In genomic region chr5:1513326-1514026, GRCh38 we compare ENCODE assay signal across 16 cellular contexts. TPM values are rescaled to one million over a fixed set of nuclear protein-coding genes. Genes with fewer than 3 reads are reported as not detected.
DNase-seq lines count a peak whose midpoint lies in the region; ATAC-seq, FAIRE-seq and TF ChIP-seq lines count a peak whose summit lies in the region.
"Had no signal": no experiment of that assay in that cellular context is flagged by ENCODE, and none has a peak within 500 bp of the region (broad histone marks: within the 10 kb centered on the region; RNA-seq: fewer than 3 reads in every experiment).

No MANE protein-coding gene starts in this region.

- TF ChIP-seq CTCF in K562 (IDR thresholded peaks at IDR 0.05 in 2 of 3, conservative IDR thresholded peaks at IDR 0.05 in 1 of 3; ENCODE audit: insufficient read depth in 2 of 3, low read depth in 1 of 3, low read length in 3 of 3), result no peak
- no peak for TF ChIP-seq CTCF in lower lobe of right lung (IDR thresholded peaks at IDR 0.05)

- H3K27ac ChIP-seq in K562 (ENCODE audit: extremely low read depth, low read depth, low read length), result no peak overlapping the region
- H3K27ac ChIP-seq in lower lobe of right lung, result peak overlapping the region; percentile 36
- H3K27ac ChIP-seq: 22Rv1 had no signal

- no peaks in the 10 kb centered on the region for H3K9me3 Mint-ChIP-seq in T-helper 2 cell treated with Interferon-gamma antibody and Interleukin-4, amounts not matched to agents 5 μg/mL and 100 μg/mL, for 36 hours

- no peak overlapping the region for H2AFZ ChIP-seq in K562 (ENCODE audit: low read depth, low read length)
- H2AFZ ChIP-seq: PC-9 had no signal

- no peak overlapping the region for H3K4me2 ChIP-seq in K562 (ENCODE audit: insufficient read depth, low read length)

- in situ Hi-C loops in K562 (cut with MboI), result no loop called here

- no peak for ATAC-seq in K562
- no peak for ATAC-seq in lower lobe of right lung
- no peak for ATAC-seq in stimulated activated naive CD8-positive, alpha-beta T cell treated with anti-CD3 and anti-CD28 coated beads, Interleukin-15, Interleukin-2, amounts not matched to agents 100 U/mL and 50 U/mL, for 24 hours
- ATAC-seq in HG02884 (IDR thresholded peaks at IDR 0.05; ENCODE audit: unreplicated experiment), result no peak

- TF ChIP-seq EP300 in K562 (IDR thresholded peaks at IDR 0.05; ENCODE audit: low read length), result no peak

- no peak for DNase-seq in T-helper 2 cell treated with Interferon-gamma antibody and Interleukin-4, amounts not matched to agents 5 μg/mL and 100 μg/mL, for 36 hours (ENCODE audit: low spot score)
- DNase-seq in T-helper 2 cell (no peak), K562 (ENCODE audit: extremely low read depth in 1 of 4, low spot score in 3 of 4) (no peak), lower lobe of right lung (peak; percentile 49), H7 (no peak), superior temporal gyrus (ENCODE audit: extremely low spot score) (no peak)
- peak; percentile 3 for DNase-seq in stimulated activated naive CD8-positive, alpha-beta T cell treated with anti-CD3 and anti-CD28 coated beads, Interleukin-15, Interleukin-2, amounts not matched to agents 100 U/mL and 50 U/mL, for 24 hours
- DNase-seq: DMS153, midbrain, NCI-H2081 treated with DMSO at 0.1 percent for 48 hours, PC-9, T-helper 9 cell had no signal

- CTCF ChIA-PET in K562 (lab: Yijun Ruan, JAX; ENCODE audit: low intra/inter-chr PET ratio), result no interaction called here

- H3K4me3 ChIP-seq in K562, result no peak overlapping the region
- no peak overlapping the region for H3K4me3 ChIP-seq in lower lobe of right lung
- H3K4me3 ChIP-seq in H7 (ENCODE audit: insufficient read depth, low read depth, low read length), result no peak overlapping the region
- H3K4me3 ChIP-seq: PC-9 had no signal

- peaks cover 6% of the 10 kb centered on the region for H3K9me1 ChIP-seq in K562 (ENCODE audit: control insufficient read depth, insufficient read depth, low read length)

- H3K36me3 ChIP-seq in K562 (ENCODE audit: control insufficient read depth, insufficient read depth, low read length) (no peaks in the 10 kb centered on the region; the same call in 1 of the 3 replicates), lower lobe of right lung (peaks cover 73% of the 10 kb centered on the region), H7 (replicated peaks; ENCODE audit: control insufficient read depth, insufficient read depth, low read length) (peaks cover 9% of the 10 kb centered on the region)

- intact Hi-C loops in K562 (cut with micrococcal nuclease) (no loop called here), lower lobe of right lung (cut with DNase I) (no loop called here)

- H3K4me3 Mint-ChIP-seq in T-helper 2 cell treated with Interferon-gamma antibody and Interleukin-4, amounts not matched to agents 5 μg/mL and 100 μg/mL, for 36 hours, result no peak overlapping the region

- TF ChIP-seq RAD21 in K562 (CRISPR knock-in tag; conservative IDR thresholded peaks at IDR 0.05 in 1 of 2, IDR thresholded peaks at IDR 0.05 in 1 of 2), result no peak

- FAIRE-seq in K562 (lab: Jason Lieb, UNC), result no peak
- FAIRE-seq: astrocyte, GM12891 had no signal

- no peak for TF ChIP-seq POLR2A in K562 (conservative IDR thresholded peaks at IDR 0.05)

- no peak overlapping the region for H3K9ac ChIP-seq in K562 (ENCODE audit: insufficient read depth in 1 of 2, low read depth in 2 of 2, low read length in 2 of 2)

- H3K9me3 ChIP-seq in K562 (replicated peaks; ENCODE audit: control insufficient read depth, insufficient read depth, low read depth, low read length) (no peaks in the 10 kb centered on the region), lower lobe of right lung (no peaks in the 10 kb centered on the region)

- POLR2A ChIA-PET in K562 (lab: Yijun Ruan, JAX), result interaction anchor here (0.6 kb wide), 1 partner anchor 17 kb away, joined by 3 read pairs; no protein-coding TSS in a partner anchor

- H3K4me1 ChIP-seq in K562 (replicated peaks in 1 of 2; ENCODE audit: control insufficient read depth in 2 of 2, insufficient read depth in 2 of 2, low read length in 2 of 2) (peaks cover 0 to 53% of the 10 kb centered on the region in 2 experiments; a peak in 4 of 5 replicates), lower lobe of right lung (peaks cover 47% of the 10 kb centered on the region)

- H3K4me1 Mint-ChIP-seq in T-helper 2 cell treated with Interferon-gamma antibody and Interleukin-4, amounts not matched to agents 5 μg/mL and 100 μg/mL, for 36 hours (ENCODE audit: low read depth), result peaks cover 2% of the 10 kb centered on the region

- peaks cover 7% of the 10 kb centered on the region for H3K36me3 Mint-ChIP-seq in T-helper 2 cell treated with Interferon-gamma antibody and Interleukin-4, amounts not matched to agents 5 μg/mL and 100 μg/mL, for 36 hours (ENCODE audit: low read depth)

- H3K79me2 ChIP-seq in K562 (ENCODE audit: control insufficient read depth, insufficient read depth, low read length), result no peaks in the 10 kb centered on the region

- peaks cover 36% of the 10 kb centered on the region for H4K20me1 ChIP-seq in K562 (replicated peaks; ENCODE audit: control insufficient read depth, insufficient read depth, low read length)

- WGBS in K562 (ENCODE audit: insufficient coverage, low coverage, missing lambda C conversion rate), result 66% methylated on average over 26 of the region's 26 CpGs

- H3K27ac Mint-ChIP-seq in T-helper 2 cell treated with Interferon-gamma antibody and Interleukin-4, amounts not matched to agents 5 μg/mL and 100 μg/mL, for 36 hours, result peak overlapping the region; percentile 31

- H3K27me3 Mint-ChIP-seq in T-helper 2 cell treated with Interferon-gamma antibody and Interleukin-4, amounts not matched to agents 5 μg/mL and 100 μg/mL, for 36 hours (ENCODE audit: low read depth), result no peaks in the 10 kb centered on the region

- BruUV-seq in K562 (replicated peaks; lab: Mats Ljungman, UMichigan), result no TSS peak

- H3K27me3 ChIP-seq in K562 (ENCODE audit: control insufficient read depth in 2 of 2, insufficient read depth in 2 of 2, low read length in 2 of 2) (no peaks in the 10 kb centered on the region), lower lobe of right lung (ENCODE audit: low read depth) (no peaks in the 10 kb centered on the region), H7 (ENCODE audit: control insufficient read depth, insufficient read depth, low read length) (no peaks in the 10 kb centered on the region)

TF ChIP-seq in K562, 482 proteins besides CTCF, POLR2A, EP300 and RAD21:
- TF ChIP-seq SAFB (IDR thresholded peaks at IDR 0.05; ENCODE audit: borderline replicate concordance, low read depth, low read length) (0 out of 2 replicates have a peak, but pooled peaks have one; percentile 21), BRCA1 (IDR thresholded peaks at IDR 0.05) (no peak), BRCA1 (CRISPR knock-in tag; IDR thresholded peaks at IDR 0.05) (no peak)

RNA-seq across cellular contexts. Expression of gene LPCAT1, which starts 10.3 kb away (rescaled TPM):
- total RNA-seq in K562 (2011; cell fraction: chromatin; rRNA removed; ENCODE audit: low replicate concordance), result 26.9 and 48.0 TPM in 2 replicates
- total RNA-seq in K562 (2011; cell fraction: nucleolus; rRNA removed), result 30.5 and 38.2 TPM in 2 replicates
- 24.9 and 32.4 TPM in 2 replicates for total RNA-seq in K562 (2011; cell fraction: nucleoplasm; rRNA removed)
- total RNA-seq in K562 (2014; rRNA removed) (13.6 and 13.9 TPM in 2 replicates), K562 (2014; rRNA removed; fragmentation: Illumina TruSeq; extraction: Trizol) (9.2 and 11.1 TPM in 2 replicates), K562 (2015; rRNA removed; fragmentation: Illumina TruSeq; extraction: Trizol) (15.5 and 18.4 TPM in 2 replicates), K562 (2021) (18.4 and 20.8 TPM in 2 replicates), lower lobe of right lung (475 TPM)
- polyA plus RNA-seq in K562 (2011; rRNA removed) (17.0 and 20.6 TPM in 2 replicates), K562 (2014; fragmentation: Illumina TruSeq; extraction: Trizol) (15.2 TPM in 2 replicates), K562 (2014; fragmentation: Nextera tagmentation; extraction: Ambion mirVana) (under 1 TPM; 0.14 to 0.53 TPM), K562 (2014; rRNA removed) (13.1 and 14.9 TPM in 2 replicates)
- 14.5 and 16.7 TPM in 2 replicates for polyA plus RNA-seq in K562 (2011; cell fraction: cytosol; rRNA removed)
- 32.2 and 34.4 TPM in 2 replicates for polyA plus RNA-seq in K562 (2011; cell fraction: nucleus; rRNA removed)
- 10.5 and 12.5 TPM in 2 replicates for polyA plus RNA-seq in K562 (2012)
- polyA minus RNA-seq in K562 (2011; rRNA and poly(A)+ RNA removed), result 10.9 and 14.5 TPM in 2 replicates
- polyA minus RNA-seq in K562 (2011; cell fraction: cytosol; rRNA and poly(A)+ RNA removed), result 13.2 and 14.3 TPM in 2 replicates
- 9.4 and 24.4 TPM in 2 replicates for polyA minus RNA-seq in K562 (2011; cell fraction: nucleus; rRNA and poly(A)+ RNA removed)
- total RNA-seq in H7 (2014; rRNA removed; shearing (Covaris generic)), result 70.2 and 77.5 TPM in 2 replicates

Comparison
In these comparisons a context has a peak if more than half of its experiments do, and no peak if none do; other contexts are left out.
1. DNase-seq: peak in lower lobe of right lung (single experiment) and stimulated activated naive CD8-positive, alpha-beta T cell treated with anti-CD3 and anti-CD28 coated beads, Interleukin-15, Interleukin-2, amounts not matched to agents 100 U/mL and 50 U/mL, for 24 hours (single experiment); none in T-helper 2 cell treated with Interferon-gamma antibody and Interleukin-4, amounts not matched to agents 5 μg/mL and 100 μg/mL, for 36 hours (single experiment), T-helper 2 cell (0 of 5), K562 (0 of 4), H7 (single experiment) and superior temporal gyrus (single experiment).